Comparison of ENCODE assay signal across 12 cellular contexts in the genomic region with DNA sequence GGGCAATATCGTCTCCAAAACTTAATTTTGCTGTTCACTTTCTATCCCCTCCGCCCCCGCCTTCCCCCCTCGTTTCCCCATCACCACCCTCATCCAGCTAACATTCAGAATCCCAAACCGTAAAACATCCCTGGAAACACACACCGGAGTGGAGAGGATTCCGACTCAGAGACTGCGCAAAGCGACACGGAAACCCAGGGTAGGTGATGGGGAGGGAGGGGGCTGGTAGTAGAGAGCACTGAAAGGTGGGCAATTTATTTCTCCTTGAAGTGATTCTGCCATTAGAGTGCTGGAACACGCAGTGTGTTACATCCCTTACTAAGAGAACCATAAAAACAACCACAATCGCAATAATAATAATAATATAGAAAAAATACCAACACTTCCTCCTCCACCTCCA. TPM values are rescaled to one million over a fixed set of nuclear protein-coding genes. Genes with fewer than 3 reads are reported as not detected.
DNase-seq lines count a peak whose midpoint lies in the region; TF ChIP-seq lines count a peak whose summit lies in the region.
"Had no signal": no experiment of that assay in that cellular context is flagged by ENCODE, and none has a peak within 500 bp of the region (broad histone marks: within the 10 kb centered on the region; RNA-seq: fewer than 3 reads in every experiment).

No MANE protein-coding gene starts in this region.

- H3K27ac ChIP-seq in HUES64 (ENCODE audit: low read depth, low read length) (no peak overlapping the region), brain microvascular endothelial cell (no peak overlapping the region), skeletal muscle tissue (ENCODE audit: low read depth, low read length) (no peak overlapping the region)
- H3K27ac ChIP-seq: VCaP had no signal

- no peaks in the 10 kb centered on the region for H3K36me3 ChIP-seq in HUES64 (ENCODE audit: insufficient read depth, low read length)
- H3K36me3 ChIP-seq in brain microvascular endothelial cell (replicated peaks), result no peaks in the 10 kb centered on the region
- H3K36me3 ChIP-seq in skeletal muscle tissue (ENCODE audit: control insufficient read depth in 3 of 3, insufficient read depth in 3 of 3, low read length in 3 of 3), result no peaks in the 10 kb centered on the region

- WGBS in HUES64, result 0% methylated on average over 10 of the region's 12 CpGs

- in situ Hi-C loops in brain microvascular endothelial cell (cut with HindIII; ENCODE audit: low pct_ligation_motif_present, low sequenced_read_pairs), result no loop called here

- no peaks in the 10 kb centered on the region for H3K9me3 ChIP-seq in HUES64 (ENCODE audit: insufficient read depth, low read depth, low read length)
- no peaks in the 10 kb centered on the region for H3K9me3 ChIP-seq in skeletal muscle tissue (ENCODE audit: control insufficient read depth in 3 of 3, low read length in 3 of 3)

- H3K4me1 ChIP-seq in HUES64 (ENCODE audit: insufficient read depth, low read length) (peaks cover 3% of the 10 kb centered on the region; the same call in 1 of the 2 replicates), skeletal muscle tissue (ENCODE audit: control insufficient read depth in 3 of 3, insufficient read depth in 3 of 3, low read length in 3 of 3) (peaks cover 3 to 17% (median 15%) of the 10 kb centered on the region in 3 donors)

- H3K9ac ChIP-seq in HUES64 (ENCODE audit: low read depth, low read length) (no peak overlapping the region; the same call in 1 of the 2 replicates), skeletal muscle tissue (ENCODE audit: low read depth in 1 of 3, low read length in 3 of 3) (no peak overlapping the region)

- peaks cover 51% of the 10 kb centered on the region for H3K27me3 ChIP-seq in HUES64 (ENCODE audit: insufficient read depth, low read length)
- peaks cover 7% of the 10 kb centered on the region for H3K27me3 ChIP-seq in brain microvascular endothelial cell (replicated peaks)
- H3K27me3 ChIP-seq in skeletal muscle tissue (ENCODE audit: control insufficient read depth in 3 of 3, insufficient read depth in 3 of 3, low read length in 3 of 3), result peaks cover 13 to 32% (median 29%) of the 10 kb centered on the region in 3 donors

- no peak for TF ChIP-seq CTCF in brain microvascular endothelial cell (IDR thresholded peaks at IDR 0.05; ENCODE audit: low read depth, low read length, missing control alignments)

- DNase-seq in brain microvascular endothelial cell, result no peak
- peak; percentile 13 for DNase-seq in kidney tubule cell (ENCODE audit: low spot score)
- DNase-seq in NCI-H2171 treated with DMSO at 0.1 percent for 48 hours (lab: John Stamatoyannopoulos, UW), result no peak
- no peak for DNase-seq in NCI-H446 (lab: John Stamatoyannopoulos, UW)
- no peak for DNase-seq in activated CD4-positive, alpha-beta T cell treated with anti-CD3 and anti-CD28 coated beads, Interleukin-2, amount 50 U/mL, for 1 hour
- DNase-seq in NCI-H526 treated with DMSO at 0.1 percent for 48 hours (lab: John Stamatoyannopoulos, UW), result no peak
- DNase-seq: DMS 273 treated with DMSO at 0.1 percent for 48 hours; effector CD8-positive, alpha-beta T cell had no signal

- H3K4me3 ChIP-seq in HUES64 (ENCODE audit: low read length) (peak overlapping the region; percentile 73), brain microvascular endothelial cell (ENCODE audit: low read depth, low read length) (peak overlapping the region; percentile 49), skeletal muscle tissue (ENCODE audit: low read length in 3 of 3) (peak overlapping the region; percentile 45 to 68 (median 56))

RNA-seq across cellular contexts. Expression of gene PCDH20, which starts 1.5 kb away (rescaled TPM):
- 1.1 TPM for polyA plus RNA-seq in HUES64 (2013, experiment 1 of 2)
- 1.3 TPM for polyA plus RNA-seq in HUES64 (2013, experiment 2 of 2)
- 2.6 TPM for total RNA-seq in skeletal muscle tissue
- total RNA-seq: activated T-helper 2 cell treated with anti-CD3 and anti-CD28 coated beads, Interferon-gamma antibody, Interleukin-2, Interleukin-4, amounts not matched to agents 10 μg/mL and 5 μg/mL and 100 μg/mL, durations not matched to agents 14 hours and 24 hours and 36 hours had no signal
